Comparison of ENCODE assay signal across 9 cellular contexts in genomic region chr22:24245584-24246561, GRCh38. TPM values are rescaled to one million over a fixed set of nuclear protein-coding genes. Genes with fewer than 3 reads are reported as not detected.
DNase-seq lines count a peak whose midpoint lies in the region; ATAC-seq and TF ChIP-seq lines count a peak whose summit lies in the region.
"Not testable (repeated sequence)": the region's sequence is repeated elsewhere in the genome, so short reads cannot be mapped to it uniquely, and the experiment has no call there.
"Had no signal": no experiment of that assay in that cellular context is flagged by ENCODE, and none has a peak within 500 bp of the region (broad histone marks: within the 10 kb centered on the region; RNA-seq: fewer than 3 reads in every experiment).

No MANE protein-coding gene starts in this region.

- H2AK5ac ChIP-seq in mesenchymal stem cell (ENCODE audit: low read length, severe bottlenecking), result not testable (repeated sequence)

- not testable (repeated sequence) for H3K4me1 ChIP-seq in esophagus (ENCODE audit: control insufficient read depth in 2 of 2, insufficient read depth in 2 of 2, low read length in 1 of 2)
- H3K4me1 ChIP-seq in left ventricle myocardium inferior (peaks cover 48% of the 10 kb centered on the region), mesenchymal stem cell (ENCODE audit: control insufficient read depth, insufficient read depth, low read depth, low read length) (peaks cover 42% of the 10 kb centered on the region), tibial artery (peaks cover 0 to 61% (median 47%) of the 10 kb centered on the region in 4 donors)

- in situ Hi-C loops in astrocyte of the cerebellum (cut with HindIII; ENCODE audit: low sequenced_read_pairs), result not testable (repeated sequence)

- peak; percentile 85 for ATAC-seq in sciatic nerve

- H3K27ac ChIP-seq in esophagus (ENCODE audit: low read depth in 2 of 2, low read length in 1 of 2) (peak overlapping the region; percentile 52 to 68), left ventricle myocardium inferior (replicated peaks) (peak overlapping the region; percentile 97), tibial artery (peak overlapping the region; percentile 90 to 92)
- not testable (repeated sequence) for H3K27ac ChIP-seq in mesenchymal stem cell (ENCODE audit: low read length, poor library complexity, severe bottlenecking)

- not testable (repeated sequence) for H2BK5ac ChIP-seq in mesenchymal stem cell (ENCODE audit: low read depth, low read length, poor library complexity, severe bottlenecking)

- peak overlapping the region; percentile 74 to 97 for H3K18ac ChIP-seq in mesenchymal stem cell (ENCODE audit: low read depth in 1 of 2, low read length in 2 of 2)

- H2BK12ac ChIP-seq in mesenchymal stem cell (ENCODE audit: low read length in 2 of 2), result peak overlapping the region; percentile 98 to 99

- DNase-seq in AG10803 (ENCODE audit: low read depth) (peak; percentile 65), NCI-H82 (lab: John Stamatoyannopoulos, UW) (peak; percentile 13), astrocyte of the cerebellum (ENCODE audit: low read depth) (peak; percentile 53), left ventricle myocardium inferior (peak; percentile 88), mesenchymal stem cell (peak; percentile 89), tibial artery (peak; percentile 93 to 97)
- DNase-seq in sciatic nerve (ENCODE audit: low spot score), result not testable (repeated sequence)

- peak overlapping the region; percentile 74 for H4K8ac ChIP-seq in mesenchymal stem cell (ENCODE audit: low read length)

- H3K27me3 ChIP-seq in esophagus (ENCODE audit: control insufficient read depth in 1 of 2, insufficient read depth in 2 of 2, low read length in 2 of 2); left ventricle myocardium inferior (ENCODE audit: low read depth); mesenchymal stem cell (ENCODE audit: control insufficient read depth in 1 of 2, insufficient read depth in 1 of 2, low read length in 2 of 2); tibial artery: not testable (repeated sequence)

- peak overlapping the region in 1 of 2 experiments; percentile 96 for H3K23ac ChIP-seq in mesenchymal stem cell (ENCODE audit: low read length in 2 of 2)

- H3K4me2 ChIP-seq in mesenchymal stem cell (ENCODE audit: low read length, poor library complexity, severe bottlenecking), result not testable (repeated sequence)

- H3K14ac ChIP-seq in mesenchymal stem cell (ENCODE audit: low read length in 2 of 2), result peak overlapping the region in 1 of 2 experiments; percentile 94

- peak overlapping the region; percentile 75 for H3K9ac ChIP-seq in mesenchymal stem cell (ENCODE audit: low read length)

- not testable (repeated sequence) for H3K79me1 ChIP-seq in mesenchymal stem cell (replicated peaks; ENCODE audit: low read length, poor library complexity, severe bottlenecking)

- not testable (repeated sequence) for H2AFZ ChIP-seq in mesenchymal stem cell (ENCODE audit: low read depth, low read length)

- H3K9me3 ChIP-seq in esophagus (ENCODE audit: control insufficient read depth in 2 of 2, insufficient read depth in 1 of 2, low read depth in 1 of 2, low read length in 1 of 2); left ventricle myocardium inferior (replicated peaks); mesenchymal stem cell (ENCODE audit: control insufficient read depth, low read length); tibial artery: not testable (repeated sequence)

- intact Hi-C loops in left ventricle myocardium inferior (cut with micrococcal nuclease), result loop anchor here (5.0 kb wide), 1 partner anchor 54 kb away; no protein-coding TSS in a partner anchor
- intact Hi-C loops in sciatic nerve (cut with DNase I), result loop anchor here (5.0 kb wide), 1 partner anchor 54 kb away; no protein-coding TSS in a partner anchor
- intact Hi-C loops in tibial artery (cut with DNase I; ENCODE audit: low total_unique reads), result not testable (repeated sequence)

- TF ChIP-seq CTCF in AG10803 (conservative IDR thresholded peaks at IDR 0.05; ENCODE audit: low read length); astrocyte of the cerebellum (IDR thresholded peaks at IDR 0.05; ENCODE audit: low read depth, low read length, missing control alignments); left ventricle myocardium inferior (IDR thresholded peaks at IDR 0.05; ENCODE audit: borderline replicate concordance); tibial artery (IDR thresholded peaks at IDR 0.05): not testable (repeated sequence)

- H3K4me3 ChIP-seq in AG10803 (ENCODE audit: low read length); astrocyte of the cerebellum (ENCODE audit: low read depth, low read length); esophagus (ENCODE audit: low read depth in 1 of 2, low read length in 2 of 2): not testable (repeated sequence)
- peak overlapping the region; percentile 68 for H3K4me3 ChIP-seq in left ventricle myocardium inferior
- H3K4me3 ChIP-seq in mesenchymal stem cell (ENCODE audit: insufficient read depth in 1 of 2, low read depth in 1 of 2, low read length in 2 of 2), result peak overlapping the region in 1 of 2 experiments; percentile 82
- H3K4me3 ChIP-seq in tibial artery, result peak overlapping the region; percentile 47 to 57

- not testable (repeated sequence) for H3K36me3 ChIP-seq in esophagus (ENCODE audit: control insufficient read depth in 2 of 2, insufficient read depth in 2 of 2, low read length in 1 of 2); left ventricle myocardium inferior; mesenchymal stem cell (ENCODE audit: control insufficient read depth in 1 of 2, insufficient read depth in 2 of 2, low read depth in 1 of 2, low read length in 2 of 2); tibial artery

- peak overlapping the region; percentile 92 to 99 for H3K4ac ChIP-seq in mesenchymal stem cell (ENCODE audit: low read depth in 1 of 2, low read length in 2 of 2)

- H2BK120ac ChIP-seq in mesenchymal stem cell (ENCODE audit: low read depth, low read length), result peak overlapping the region; percentile 39

- peak overlapping the region; percentile 96 for H4K91ac ChIP-seq in mesenchymal stem cell (ENCODE audit: low read length)

- H2BK15ac ChIP-seq in mesenchymal stem cell (ENCODE audit: low read depth, poor library complexity, severe bottlenecking), result not testable (repeated sequence)

- 64 to 71% methylated on average over 17 to 18 of the region's 18 CpGs for WGBS in esophagus, 2 donors
- 29% methylated on average over 10 of the region's 18 CpGs for WGBS in mesenchymal stem cell

RNA-seq across cellular contexts. Expression of gene GGT5, which starts 1.0 kb away (rescaled TPM):
- 1 to 10 TPM; 4.7 to 7.1 TPM for polyA plus RNA-seq in esophagus
- total RNA-seq in left ventricle myocardium inferior (21.1 TPM), sciatic nerve (38.2 TPM)
- polyA plus RNA-seq in mesenchymal stem cell (2013, experiment 1 of 2), result 181 TPM
- 135 TPM for polyA plus RNA-seq in mesenchymal stem cell (2013, experiment 2 of 2)
- total RNA-seq: H4 had no signal

RNA-seq across cellular contexts. Expression of gene SPECC1L, which starts 24.8 kb away (rescaled TPM):
- polyA plus RNA-seq in esophagus, result 10 to 100 TPM; 11.0 to 11.4 TPM
- total RNA-seq in left ventricle myocardium inferior, result 51.9 TPM
- polyA plus RNA-seq in mesenchymal stem cell (2013, experiment 1 of 2), result 28.6 TPM
- polyA plus RNA-seq in mesenchymal stem cell (2013, experiment 2 of 2), result 31.0 TPM
- 86.2 TPM for total RNA-seq in sciatic nerve
